ENCODE assay signal across 2 cellular contexts in the genomic region with DNA sequence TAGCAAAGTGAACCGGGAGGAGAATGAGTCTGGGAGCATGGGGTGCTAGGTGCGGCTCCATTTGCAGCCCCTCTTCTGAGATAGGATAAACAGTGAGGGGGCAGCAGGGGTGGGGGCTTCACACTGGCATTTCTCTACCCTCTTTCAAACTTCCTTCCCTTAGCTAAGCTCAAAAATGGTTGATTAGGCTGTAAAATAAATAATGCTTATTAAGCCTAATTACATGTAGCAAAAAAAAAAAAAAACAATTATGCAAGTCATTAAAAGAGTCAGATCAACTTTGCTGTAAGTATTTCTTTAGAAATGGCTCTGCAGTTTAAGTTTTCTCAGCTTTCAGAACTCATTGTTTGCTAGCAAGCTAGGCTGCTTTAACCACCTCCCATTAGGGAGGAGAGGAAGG.
A peak's percentile ranks its signal among the peaks of the same experiment; 100 is the strongest.
TF ChIP-seq lines count a peak whose summit lies in the region.

No MANE protein-coding gene starts in this region.

TF ChIP-seq in A549, 52 proteins besides CTCF, POLR2A, EP300 and RAD21:
- TF ChIP-seq JUN (IDR thresholded peaks at IDR 0.05) = no peak
- no peak for TF ChIP-seq NPAS2 (CRISPR knock-in tag; IDR thresholded peaks at IDR 0.05; ENCODE audit: borderline replicate concordance)
- TF ChIP-seq HOXB5 (CRISPR knock-in tag; IDR thresholded peaks at IDR 0.05) = no peak
- TF ChIP-seq, protein P1, sequence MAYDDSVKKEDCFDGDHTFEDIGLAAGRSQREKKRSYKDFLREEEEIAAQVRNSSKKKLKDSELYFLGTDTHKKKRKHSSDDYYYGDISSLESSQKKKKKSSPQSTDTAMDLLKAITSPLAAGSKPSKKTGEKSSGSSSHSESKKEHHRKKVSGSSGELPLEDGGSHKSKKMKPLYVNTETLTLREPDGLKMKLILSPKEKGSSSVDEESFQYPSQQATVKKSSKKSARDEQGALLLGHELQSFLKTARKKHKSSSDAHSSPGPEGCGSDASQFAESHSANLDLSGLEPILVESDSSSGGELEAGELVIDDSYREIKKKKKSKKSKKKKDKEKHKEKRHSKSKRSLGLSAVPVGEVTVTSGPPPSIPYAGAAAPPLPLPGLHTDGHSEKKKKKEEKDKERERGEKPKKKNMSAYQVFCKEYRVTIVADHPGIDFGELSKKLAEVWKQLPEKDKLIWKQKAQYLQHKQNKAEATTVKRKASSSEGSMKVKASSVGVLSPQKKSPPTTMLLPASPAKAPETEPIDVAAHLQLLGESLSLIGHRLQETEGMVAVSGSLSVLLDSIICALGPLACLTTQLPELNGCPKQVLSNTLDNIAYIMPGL (CRISPR knock-in tag; IDR thresholded peaks at IDR 0.05; ENCODE audit: borderline replicate concordance) = no peak
- 0 out of 2 replicates have a peak, but pooled peaks have one; percentile 67 for TF ChIP-seq CBX8 (IDR thresholded peaks at IDR 0.05)
- TF ChIP-seq CBX2 (IDR thresholded peaks at IDR 0.05; ENCODE audit: borderline replicate concordance, low read depth) = no peak
- no peak for TF ChIP-seq RFX5 (IDR thresholded peaks at IDR 0.05)
- 0 out of 2 replicates have a peak, but pooled peaks have one; percentile 25 for TF ChIP-seq RNF2 (IDR thresholded peaks at IDR 0.05; ENCODE audit: borderline replicate concordance, low read depth)
- no peak for TF ChIP-seq SREBF2 (IDR thresholded peaks at IDR 0.05)
- no peak for TF ChIP-seq ZFP36 (IDR thresholded peaks at IDR 0.05; ENCODE audit: borderline replicate concordance, partially characterized antibody)
- peak; percentile 25 for TF ChIP-seq MAFK (IDR thresholded peaks at IDR 0.05; ENCODE audit: partially characterized antibody)

TF ChIP-seq in K562, 482 proteins besides CTCF, POLR2A, EP300 and RAD21:
- TF ChIP-seq, protein P2, sequence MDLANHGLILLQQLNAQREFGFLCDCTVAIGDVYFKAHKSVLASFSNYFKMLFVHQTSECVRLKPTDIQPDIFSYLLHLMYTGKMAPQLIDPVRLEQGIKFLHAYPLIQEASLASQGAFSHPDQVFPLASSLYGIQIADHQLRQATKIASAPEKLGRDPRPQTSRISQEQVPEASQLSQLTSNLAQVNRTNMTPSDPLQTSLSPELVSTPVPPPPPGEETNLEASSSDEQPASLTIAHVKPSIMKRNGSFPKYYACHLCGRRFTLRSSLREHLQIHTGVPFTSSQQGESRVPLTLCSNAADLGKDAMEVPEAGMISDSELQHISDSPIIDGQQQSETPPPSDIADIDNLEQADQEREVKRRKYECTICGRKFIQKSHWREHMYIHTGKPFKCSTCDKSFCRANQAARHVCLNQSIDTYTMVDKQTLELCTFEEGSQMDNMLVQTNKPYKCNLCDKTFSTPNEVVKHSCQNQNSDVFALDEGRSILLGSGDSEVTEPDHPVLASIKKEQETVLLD (IDR thresholded peaks at IDR 0.05) = no peak
- TF ChIP-seq TAF9B (IDR thresholded peaks at IDR 0.05; ENCODE audit: partially characterized antibody) (no peak), ZNF668 (CRISPR knock-in tag; IDR thresholded peaks at IDR 0.05) (no peak), ZNF436 (CRISPR knock-in tag; IDR thresholded peaks at IDR 0.05) (no peak), ELF2 (CRISPR knock-in tag; IDR thresholded peaks at IDR 0.05) (no peak), MYNN (IDR thresholded peaks at IDR 0.05) (no peak), MYNN (CRISPR knock-in tag; IDR thresholded peaks at IDR 0.05) (no peak), ZNF316 (IDR thresholded peaks at IDR 0.05) (peak; percentile 77), ZNF224 (CRISPR knock-in tag; IDR thresholded peaks at IDR 0.05) (no peak), MAFG (tag; conservative IDR thresholded peaks at IDR 0.05) (0 out of 2 replicates have a peak, but pooled peaks have one; percentile 28), LCOR (CRISPR knock-in tag; IDR thresholded peaks at IDR 0.05) (no peak), MED1 (CRISPR knock-in tag; IDR thresholded peaks at IDR 0.05; ENCODE audit: borderline replicate concordance) (no peak), C11orf30 (IDR thresholded peaks at IDR 0.05; ENCODE audit: low read depth) (0 out of 2 replicates have a peak, but pooled peaks have one; percentile 7), ZBTB7A (IDR thresholded peaks at IDR 0.05; ENCODE audit: borderline replicate concordance, control insufficient read depth, low read depth, low read length) (no peak), CBFA2T3 (IDR thresholded peaks at IDR 0.05) (no peak), XRCC3 (IDR thresholded peaks at IDR 0.05) (no peak)
- TF ChIP-seq, protein P3, sequence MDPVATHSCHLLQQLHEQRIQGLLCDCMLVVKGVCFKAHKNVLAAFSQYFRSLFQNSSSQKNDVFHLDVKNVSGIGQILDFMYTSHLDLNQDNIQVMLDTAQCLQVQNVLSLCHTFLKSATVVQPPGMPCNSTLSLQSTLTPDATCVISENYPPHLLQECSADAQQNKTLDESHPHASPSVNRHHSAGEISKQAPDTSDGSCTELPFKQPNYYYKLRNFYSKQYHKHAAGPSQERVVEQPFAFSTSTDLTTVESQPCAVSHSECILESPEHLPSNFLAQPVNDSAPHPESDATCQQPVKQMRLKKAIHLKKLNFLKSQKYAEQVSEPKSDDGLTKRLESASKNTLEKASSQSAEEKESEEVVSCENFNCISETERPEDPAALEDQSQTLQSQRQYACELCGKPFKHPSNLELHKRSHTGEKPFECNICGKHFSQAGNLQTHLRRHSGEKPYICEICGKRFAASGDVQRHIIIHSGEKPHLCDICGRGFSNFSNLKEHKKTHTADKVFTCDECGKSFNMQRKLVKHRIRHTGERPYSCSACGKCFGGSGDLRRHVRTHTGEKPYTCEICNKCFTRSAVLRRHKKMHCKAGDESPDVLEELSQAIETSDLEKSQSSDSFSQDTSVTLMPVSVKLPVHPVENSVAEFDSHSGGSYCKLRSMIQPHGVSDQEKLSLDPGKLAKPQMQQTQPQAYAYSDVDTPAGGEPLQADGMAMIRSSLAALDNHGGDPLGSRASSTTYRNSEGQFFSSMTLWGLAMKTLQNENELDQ (CRISPR knock-in tag; IDR thresholded peaks at IDR 0.05; ENCODE audit: borderline replicate concordance) = no peak
- TF ChIP-seq, protein P4, sequence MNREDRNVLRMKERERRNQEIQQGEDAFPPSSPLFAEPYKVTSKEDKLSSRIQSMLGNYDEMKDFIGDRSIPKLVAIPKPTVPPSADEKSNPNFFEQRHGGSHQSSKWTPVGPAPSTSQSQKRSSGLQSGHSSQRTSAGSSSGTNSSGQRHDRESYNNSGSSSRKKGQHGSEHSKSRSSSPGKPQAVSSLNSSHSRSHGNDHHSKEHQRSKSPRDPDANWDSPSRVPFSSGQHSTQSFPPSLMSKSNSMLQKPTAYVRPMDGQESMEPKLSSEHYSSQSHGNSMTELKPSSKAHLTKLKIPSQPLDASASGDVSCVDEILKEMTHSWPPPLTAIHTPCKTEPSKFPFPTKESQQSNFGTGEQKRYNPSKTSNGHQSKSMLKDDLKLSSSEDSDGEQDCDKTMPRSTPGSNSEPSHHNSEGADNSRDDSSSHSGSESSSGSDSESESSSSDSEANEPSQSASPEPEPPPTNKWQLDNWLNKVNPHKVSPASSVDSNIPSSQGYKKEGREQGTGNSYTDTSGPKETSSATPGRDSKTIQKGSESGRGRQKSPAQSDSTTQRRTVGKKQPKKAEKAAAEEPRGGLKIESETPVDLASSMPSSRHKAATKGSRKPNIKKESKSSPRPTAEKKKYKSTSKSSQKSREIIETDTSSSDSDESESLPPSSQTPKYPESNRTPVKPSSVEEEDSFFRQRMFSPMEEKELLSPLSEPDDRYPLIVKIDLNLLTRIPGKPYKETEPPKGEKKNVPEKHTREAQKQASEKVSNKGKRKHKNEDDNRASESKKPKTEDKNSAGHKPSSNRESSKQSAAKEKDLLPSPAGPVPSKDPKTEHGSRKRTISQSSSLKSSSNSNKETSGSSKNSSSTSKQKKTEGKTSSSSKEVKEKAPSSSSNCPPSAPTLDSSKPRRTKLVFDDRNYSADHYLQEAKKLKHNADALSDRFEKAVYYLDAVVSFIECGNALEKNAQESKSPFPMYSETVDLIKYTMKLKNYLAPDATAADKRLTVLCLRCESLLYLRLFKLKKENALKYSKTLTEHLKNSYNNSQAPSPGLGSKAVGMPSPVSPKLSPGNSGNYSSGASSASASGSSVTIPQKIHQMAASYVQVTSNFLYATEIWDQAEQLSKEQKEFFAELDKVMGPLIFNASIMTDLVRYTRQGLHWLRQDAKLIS (CRISPR knock-in tag; IDR thresholded peaks at IDR 0.05) = no peak
- TF ChIP-seq, protein P5, sequence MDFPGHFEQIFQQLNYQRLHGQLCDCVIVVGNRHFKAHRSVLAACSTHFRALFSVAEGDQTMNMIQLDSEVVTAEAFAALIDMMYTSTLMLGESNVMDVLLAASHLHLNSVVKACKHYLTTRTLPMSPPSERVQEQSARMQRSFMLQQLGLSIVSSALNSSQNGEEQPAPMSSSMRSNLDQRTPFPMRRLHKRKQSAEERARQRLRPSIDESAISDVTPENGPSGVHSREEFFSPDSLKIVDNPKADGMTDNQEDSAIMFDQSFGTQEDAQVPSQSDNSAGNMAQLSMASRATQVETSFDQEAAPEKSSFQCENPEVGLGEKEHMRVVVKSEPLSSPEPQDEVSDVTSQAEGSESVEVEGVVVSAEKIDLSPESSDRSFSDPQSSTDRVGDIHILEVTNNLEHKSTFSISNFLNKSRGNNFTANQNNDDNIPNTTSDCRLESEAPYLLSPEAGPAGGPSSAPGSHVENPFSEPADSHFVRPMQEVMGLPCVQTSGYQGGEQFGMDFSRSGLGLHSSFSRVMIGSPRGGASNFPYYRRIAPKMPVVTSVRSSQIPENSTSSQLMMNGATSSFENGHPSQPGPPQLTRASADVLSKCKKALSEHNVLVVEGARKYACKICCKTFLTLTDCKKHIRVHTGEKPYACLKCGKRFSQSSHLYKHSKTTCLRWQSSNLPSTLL (IDR thresholded peaks at IDR 0.05) = no peak
